ENCODE assay signal across 23 cellular contexts in the genomic region with DNA sequence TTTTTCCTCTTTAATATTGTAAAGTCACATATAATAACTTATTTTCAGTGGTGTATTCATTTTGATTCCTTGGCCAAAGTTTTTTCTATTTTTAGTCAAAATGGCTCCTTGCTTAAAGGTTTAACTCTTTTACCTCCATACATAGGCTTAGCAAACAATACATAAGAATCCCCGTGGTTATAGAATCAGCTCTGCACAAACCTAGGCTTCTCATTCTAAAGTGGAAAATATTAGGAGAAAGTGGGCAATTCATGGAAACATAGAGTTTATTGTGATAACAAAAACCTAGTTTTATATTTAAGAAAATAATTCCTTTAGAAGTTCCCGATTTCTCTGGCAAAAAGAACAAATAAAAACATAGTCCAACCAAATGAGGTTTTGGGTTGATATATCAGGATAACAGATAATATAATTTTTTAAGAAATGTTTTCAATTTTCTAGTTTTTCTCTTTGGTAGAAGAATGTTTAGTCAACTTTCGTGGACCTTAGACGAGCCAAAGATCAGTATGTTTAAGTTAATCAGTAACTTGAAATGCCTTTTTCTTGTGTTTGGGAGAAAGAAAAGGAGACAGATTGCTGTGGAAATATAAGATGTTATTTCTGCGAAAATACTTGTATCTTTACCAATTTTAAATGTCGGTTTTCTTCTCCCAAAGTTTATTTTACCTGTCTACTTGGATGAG.
"Had no signal": no experiment of that assay in that cellular context is flagged by ENCODE, and none has a peak within 500 bp of the region (broad histone marks: within the 10 kb centered on the region; RNA-seq: fewer than 3 reads in every experiment).

No MANE protein-coding gene starts in this region.

- H3K4me1 ChIP-seq: Peyer's patch, SJCRH30 had no signal

- H3K36me3 ChIP-seq: MG63, Peyer's patch, SJCRH30 had no signal

- H3K9me3 ChIP-seq: MG63, Peyer's patch, SJCRH30 had no signal

- DNase-seq: activated CD4-positive, alpha-beta memory T cell treated with anti-CD3 and anti-CD28 coated beads, Interleukin-2, amount 10 ng/mL, durations not matched to agents 7 days and 5 days; activated CD4-positive, alpha-beta T cell treated with anti-CD3 and anti-CD28 coated beads for 36 hours; activated CD4-positive, alpha-beta T cell treated with anti-CD3 and anti-CD28 coated beads, Interleukin-2, amount 50 U/mL, for 1 hour; activated gamma-delta T cell; activated naive CD4-positive, alpha-beta T cell treated with anti-CD3 and anti-CD28 coated beads for 36 hours; activated T-cell treated with anti-CD3 and anti-CD28 coated beads for 4 hours; activated T-cell treated with anti-CD3 and anti-CD28 coated beads, Interleukin-2, amount 50 U/mL, for 48 hours; amygdala; MG63; MV-4-11; NCI-H1092 treated with DMSO at 0.1 percent for 48 hours; NCI-H1417 treated with DMSO at 0.1 percent for 48 hours; NCI-H1694; NCI-H2029; NCI-H2107; NCI-H2171 treated with DMSO at 0.1 percent for 48 hours; NCI-H345; Peyer's patch; Right ventricle myocardium superior had no signal

- ATAC-seq: activated CD4-positive, alpha-beta T cell treated with anti-CD3 and anti-CD28 coated beads for 36 hours; activated T-helper 17 cell treated with anti-CD3 and anti-CD28 coated beads, Interleukin-2, amount 50 U/mL, for 72 hours had no signal

- FAIRE-seq: astrocyte had no signal

- H3K27ac ChIP-seq: Peyer's patch, RWPE1, SJCRH30 had no signal

- H3K4me3 ChIP-seq: MG63, Peyer's patch, SJCRH30 had no signal

- H3K27me3 ChIP-seq: MG63, Peyer's patch, SJCRH30 had no signal
